In the genomic region with DNA sequence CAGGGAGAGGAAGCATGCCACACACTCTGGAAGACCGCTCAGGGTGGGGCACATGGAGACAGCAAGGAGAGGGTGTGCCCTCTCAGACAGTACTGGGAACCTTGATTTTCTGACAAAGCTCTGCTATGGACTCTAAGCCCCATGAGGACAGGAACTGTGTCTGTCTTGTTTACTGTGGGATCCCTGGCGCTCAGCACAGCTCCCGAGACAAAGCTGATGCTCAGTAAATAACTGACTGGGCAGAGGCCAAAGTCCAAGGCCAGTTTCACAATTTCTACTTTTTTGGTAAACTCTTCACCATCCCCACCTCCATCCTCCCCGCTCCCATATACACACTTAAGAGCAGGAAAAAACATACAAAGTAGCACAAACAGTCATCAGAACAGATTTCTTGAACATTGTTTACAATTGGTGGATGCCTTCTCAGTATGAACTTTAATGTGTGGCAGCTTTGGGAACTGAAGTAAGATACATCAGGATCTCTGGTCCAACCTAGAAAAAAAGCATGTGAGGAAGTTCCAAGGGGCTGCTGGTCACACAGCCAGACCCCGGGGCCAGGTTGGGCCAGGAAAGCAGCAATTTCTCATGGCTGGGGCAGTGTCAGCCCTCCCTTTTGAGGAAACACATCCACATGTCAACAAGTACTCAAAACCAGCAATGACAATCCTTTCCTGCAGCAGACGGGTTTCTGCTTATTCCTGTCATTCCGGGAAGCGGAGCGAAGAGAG, we compare ENCODE assay signal across 21 cellular contexts. TPM values are rescaled to one million over a fixed set of nuclear protein-coding genes. Genes with fewer than 3 reads are reported as not detected.
DNase-seq lines count a peak whose midpoint lies in the region; ATAC-seq, FAIRE-seq and TF ChIP-seq lines count a peak whose summit lies in the region.
"Had no signal": no experiment of that assay in that cellular context is flagged by ENCODE, and none has a peak within 500 bp of the region (broad histone marks: within the 10 kb centered on the region; RNA-seq: fewer than 3 reads in every experiment).

No MANE protein-coding gene starts in this region.

- H3K4me3 ChIP-seq in K562 (no peak overlapping the region), HepG2 (replicated peaks in 1 of 3; ENCODE audit: insufficient read depth in 1 of 3, low read depth in 2 of 3, low read length in 3 of 3) (no peak overlapping the region), subcutaneous abdominal adipose tissue (ENCODE audit: low read depth in 1 of 5, low read length in 5 of 5) (peak overlapping the region in 1 of 5 donors; percentile 6), sigmoid colon (no peak overlapping the region)
- H3K4me3 ChIP-seq: BLaER1, body of pancreas, dorsolateral prefrontal cortex, SK-N-MC had no signal

- H2AFZ ChIP-seq in K562 (ENCODE audit: low read depth, low read length) = peak overlapping the region; percentile 62
- H2AFZ ChIP-seq in HepG2 (ENCODE audit: low read length) = no peak overlapping the region

- CTCF ChIA-PET in K562 (lab: Yijun Ruan, JAX; ENCODE audit: low intra/inter-chr PET ratio) (interaction anchor here (6.8 kb wide), 1 partner anchor 202 kb away, joined by 202 read pairs; no protein-coding TSS in a partner anchor), HepG2 (lab: Yijun Ruan, JAX; ENCODE audit: low intra/inter-chr PET ratio, low total read pairs) (interaction anchor here (3.3 kb wide), 1 partner anchor 18 kb away, joined by 17 read pairs; no protein-coding TSS in a partner anchor)

- DNase-seq in HFFc6 = no peak
- no peak for DNase-seq in K562 (ENCODE audit: extremely low read depth in 1 of 4, low spot score in 3 of 4)
- peak; percentile 46 for DNase-seq in HepG2 (ENCODE audit: low spot score)
- no peak for DNase-seq in urothelium cell line (ENCODE audit: low spot score)
- DNase-seq in immature natural killer cell = no peak
- DNase-seq in sigmoid colon = no peak
- DNase-seq: activated CD4-positive, alpha-beta T cell treated with anti-CD3 and anti-CD28 coated beads for 4 hours; activated naive CD4-positive, alpha-beta T cell treated with anti-CD3 and anti-CD28 coated beads, Interleukin-2, amount 10 ng/mL, durations not matched to agents 7 days and 5 days; body of pancreas; DMS79; dorsolateral prefrontal cortex; MM.1S; NCI-H2029; NCI-H510A treated with DMSO at 0.1 percent for 48 hours; nephron progenitor cell; T-helper 9 cell had no signal

- H3K79me2 ChIP-seq in K562 (ENCODE audit: control insufficient read depth, insufficient read depth, low read length) = no peaks in the 10 kb centered on the region
- no peaks in the 10 kb centered on the region for H3K79me2 ChIP-seq in HepG2 (ENCODE audit: insufficient read depth, low read length)

- 0 out of 2 replicates have a peak overlapping the region, but pooled peaks have one; percentile 44 for H3K4me3 Mint-ChIP-seq in HFFc6
- no peak overlapping the region for H3K4me3 Mint-ChIP-seq in immature natural killer cell
- H3K4me3 Mint-ChIP-seq: activated naive CD4-positive, alpha-beta T cell treated with anti-CD3 and anti-CD28 coated beads, Interleukin-2, amount 10 ng/mL, durations not matched to agents 7 days and 5 days; nephron progenitor cell had no signal

- 0 out of 2 replicates have a peak, but pooled peaks cover 3% of the 10 kb centered on the region for H3K9me3 ChIP-seq in K562 (replicated peaks; ENCODE audit: control insufficient read depth, insufficient read depth, low read depth, low read length)
- H3K9me3 ChIP-seq in HepG2 (ENCODE audit: low read length) = peaks cover 15% of the 10 kb centered on the region
- H3K9me3 ChIP-seq in subcutaneous abdominal adipose tissue (ENCODE audit: control insufficient read depth in 5 of 5, low read length in 5 of 5) = no peaks in the 10 kb centered on the region
- no peaks in the 10 kb centered on the region for H3K9me3 ChIP-seq in sigmoid colon
- H3K9me3 ChIP-seq: BLaER1, body of pancreas had no signal

- intact Hi-C loops in K562 (cut with micrococcal nuclease) (no loop called here), HepG2 (cut with micrococcal nuclease; ENCODE audit: unreplicated experiment) (no loop called here), sigmoid colon (cut with DNase I) (no loop called here)

- H3K36me3 Mint-ChIP-seq in HFFc6 (ENCODE audit: low read depth) (peaks cover 13% of the 10 kb centered on the region), immature natural killer cell (peaks cover 0 to 4% (median 0%) of the 10 kb centered on the region in 3 donors)
- H3K36me3 Mint-ChIP-seq: activated naive CD4-positive, alpha-beta T cell treated with anti-CD3 and anti-CD28 coated beads, Interleukin-2, amount 10 ng/mL, durations not matched to agents 7 days and 5 days had no signal

- TF ChIP-seq POLR2A in K562 (conservative IDR thresholded peaks at IDR 0.05) = no peak
- TF ChIP-seq POLR2A in HepG2 (IDR thresholded peaks at IDR 0.05; ENCODE audit: insufficient read depth in 1 of 2, low read depth in 2 of 2, low read length in 2 of 2) = no peak
- no peak for TF ChIP-seq POLR2A in sigmoid colon (IDR thresholded peaks at IDR 0.05)

- TF ChIP-seq EP300 in K562 (IDR thresholded peaks at IDR 0.05; ENCODE audit: low read length) (no peak), HepG2 (IDR thresholded peaks at IDR 0.05; ENCODE audit: low read depth in 2 of 2, low read length in 2 of 2) (peak in 1 of 2 experiments; percentile 57; a peak in 2 of 4 replicates), HepG2 (CRISPR knock-in tag; IDR thresholded peaks at IDR 0.05; ENCODE audit: borderline replicate concordance) (no peak), sigmoid colon (IDR thresholded peaks at IDR 0.05) (no peak)

- POLR2A ChIA-PET in K562 (lab: Yijun Ruan, JAX) (interaction anchor here (0.8 to 2.1 kb wide), 8 partner anchors 9 to 359 kb away, joined by 3 to 10 read pairs (median 4); a partner anchor contains a TSS), HepG2 (lab: Yijun Ruan, JAX) (interaction anchor here (7.1 kb wide), 1 partner anchor 18 kb away, joined by 34 read pairs; no protein-coding TSS in a partner anchor)

- peaks cover 21 to 29% of the 10 kb centered on the region in 2 experiments for H3K4me1 ChIP-seq in K562 (replicated peaks in 1 of 2; ENCODE audit: control insufficient read depth in 2 of 2, insufficient read depth in 2 of 2, low read length in 2 of 2)
- H3K4me1 ChIP-seq in HepG2 (ENCODE audit: insufficient read depth, low read length) = peaks cover 74% of the 10 kb centered on the region
- H3K4me1 ChIP-seq in subcutaneous abdominal adipose tissue (ENCODE audit: control insufficient read depth in 5 of 5, insufficient read depth in 5 of 5, low read length in 5 of 5) = peaks cover 22 to 82% (median 69%) of the 10 kb centered on the region in 5 donors
- H3K4me1 ChIP-seq in sigmoid colon = peaks cover 0 to 25% (median 22%) of the 10 kb centered on the region in 4 donors

- H3K27me3 Mint-ChIP-seq in HFFc6 (ENCODE audit: insufficient read depth) (peaks cover 5% of the 10 kb centered on the region), immature natural killer cell (ENCODE audit: low read depth in 3 of 3) (peaks cover 7 to 8% (median 7%) of the 10 kb centered on the region in 3 donors)

- H4K20me1 ChIP-seq in K562 (replicated peaks; ENCODE audit: control insufficient read depth, insufficient read depth, low read length) (no peaks in the 10 kb centered on the region), HepG2 (ENCODE audit: insufficient read depth, low read length) (no peaks in the 10 kb centered on the region)
- H4K20me1 ChIP-seq: BLaER1 had no signal

- no peak overlapping the region; a peak in 1 of 4 replicates for H3K9ac ChIP-seq in K562 (ENCODE audit: insufficient read depth in 1 of 2, low read depth in 2 of 2, low read length in 2 of 2)
- H3K9ac ChIP-seq in HepG2 (ENCODE audit: insufficient read depth, low read depth, low read length) = no peak overlapping the region
- H3K9ac ChIP-seq in subcutaneous abdominal adipose tissue (ENCODE audit: low read length in 5 of 5) = peak overlapping the region in 2 of 5 donors; percentile 2 to 5
- H3K9ac ChIP-seq: BLaER1 had no signal

- no peaks in the 10 kb centered on the region for H3K9me1 ChIP-seq in K562 (ENCODE audit: control insufficient read depth, insufficient read depth, low read length)

- H3K4me2 ChIP-seq in K562 (ENCODE audit: insufficient read depth, low read length) = peak overlapping the region; percentile 64; the same call in 1 of the 2 replicates
- H3K4me2 ChIP-seq in HepG2 (ENCODE audit: low read depth, low read length) = no peak overlapping the region
- H3K4me2 ChIP-seq: BLaER1 had no signal

- TF ChIP-seq CTCF in HFFc6 (IDR thresholded peaks at IDR 0.05) (no peak), K562 (IDR thresholded peaks at IDR 0.05 in 2 of 3, conservative IDR thresholded peaks at IDR 0.05 in 1 of 3; ENCODE audit: insufficient read depth in 2 of 3, low read depth in 1 of 3, low read length in 3 of 3) (no peak), HepG2 (CRISPR knock-in tag; IDR thresholded peaks at IDR 0.05) (no peak), sigmoid colon (IDR thresholded peaks at IDR 0.05) (no peak)

- WGBS in K562 (ENCODE audit: insufficient coverage, low coverage, missing lambda C conversion rate) = 65% methylated on average over 9 of the region's 9 CpGs
- WGBS in HepG2 (ENCODE audit: low lambda C conversion rate) = 47% methylated on average over 9 of the region's 9 CpGs
- 64 to 72% methylated on average over 9 of the region's 9 CpGs for WGBS in sigmoid colon, 2 donors

- FAIRE-seq in K562 (lab: Jason Lieb, UNC) = no peak
- no peak for FAIRE-seq in HepG2 (lab: Jason Lieb, UNC)
- FAIRE-seq in urothelium cell line (lab: Jason Lieb, UNC) = no peak

- H3K27me3 ChIP-seq in K562 (ENCODE audit: control insufficient read depth in 2 of 2, insufficient read depth in 2 of 2, low read length in 2 of 2) (no peaks in the 10 kb centered on the region), HepG2 (ENCODE audit: control insufficient read depth in 1 of 2, insufficient read depth in 2 of 2, low read length in 2 of 2) (no peaks in the 10 kb centered on the region), subcutaneous abdominal adipose tissue (ENCODE audit: control insufficient read depth in 5 of 5, insufficient read depth in 4 of 5, low read length in 5 of 5) (no peaks in the 10 kb centered on the region), sigmoid colon (no peaks in the 10 kb centered on the region)
- H3K27me3 ChIP-seq: BLaER1, body of pancreas had no signal

- H3K9me3 Mint-ChIP-seq in HFFc6 = 0 out of 2 replicates have a peak, but pooled peaks cover 3% of the 10 kb centered on the region
- H3K9me3 Mint-ChIP-seq in immature natural killer cell = no peaks in the 10 kb centered on the region
- H3K9me3 Mint-ChIP-seq: activated naive CD4-positive, alpha-beta T cell treated with anti-CD3 and anti-CD28 coated beads, Interleukin-2, amount 10 ng/mL, durations not matched to agents 7 days and 5 days; nephron progenitor cell had no signal

- H3K27ac ChIP-seq in K562 (ENCODE audit: extremely low read depth, low read depth, low read length) = peak overlapping the region; percentile 33; the same call in 2 of the 3 replicates
- H3K27ac ChIP-seq in HepG2 (ENCODE audit: extremely low read length, insufficient read depth, low read length) = no peak overlapping the region
- peak overlapping the region; percentile 56 for H3K27ac ChIP-seq in subcutaneous abdominal adipose tissue (ENCODE audit: low read depth, low read length)
- H3K27ac ChIP-seq in sigmoid colon = peak overlapping the region in 2 of 4 donors; percentile 39 to 52
- H3K27ac ChIP-seq: BLaER1, body of pancreas, dorsolateral prefrontal cortex, SK-N-MC had no signal

- peaks cover 71% of the 10 kb centered on the region for H3K4me1 Mint-ChIP-seq in HFFc6 (ENCODE audit: low read depth)
- no peaks in the 10 kb centered on the region for H3K4me1 Mint-ChIP-seq in immature natural killer cell
- H3K4me1 Mint-ChIP-seq: activated naive CD4-positive, alpha-beta T cell treated with anti-CD3 and anti-CD28 coated beads, Interleukin-2, amount 10 ng/mL, durations not matched to agents 7 days and 5 days had no signal

- BruUV-seq in K562 (replicated peaks; lab: Mats Ljungman, UMichigan) (no TSS peak), HepG2 (replicated peaks; lab: Mats Ljungman, UMichigan) (no TSS peak)

- in situ Hi-C loops in K562 (cut with MboI) = no loop called here
- in situ Hi-C loops in HepG2 (cut with HindIII; ENCODE audit: extremely low pct_ligation_motif_present, low pct_unique_long_range_greater_than_20kb) = no loop called here

- H3K36me3 ChIP-seq in K562 (ENCODE audit: control insufficient read depth, insufficient read depth, low read length) (no peaks in the 10 kb centered on the region), HepG2 (replicated peaks in 1 of 2; ENCODE audit: control insufficient read depth in 1 of 2, insufficient read depth in 2 of 2, low read length in 2 of 2) (no peaks in the 10 kb centered on the region), subcutaneous abdominal adipose tissue (ENCODE audit: control insufficient read depth in 5 of 5, insufficient read depth in 5 of 5, low read length in 5 of 5) (no peaks in the 10 kb centered on the region), sigmoid colon (no peaks in the 10 kb centered on the region)
- H3K36me3 ChIP-seq: BLaER1 had no signal

- ATAC-seq in K562 (0 out of 3 replicates have a peak, but pooled peaks have one; percentile 9), HepG2 (no peak)
- ATAC-seq: body of pancreas, HCT116, left lobe of liver had no signal

- TF ChIP-seq RAD21 in K562 (CRISPR knock-in tag; conservative IDR thresholded peaks at IDR 0.05 in 1 of 2, IDR thresholded peaks at IDR 0.05 in 1 of 2) (no peak), HepG2 (CRISPR knock-in tag; IDR thresholded peaks at IDR 0.05) (no peak)

- H3K27ac Mint-ChIP-seq in HFFc6 (peak overlapping the region; percentile 82), immature natural killer cell (no peak overlapping the region)
- H3K27ac Mint-ChIP-seq: activated naive CD4-positive, alpha-beta T cell treated with anti-CD3 and anti-CD28 coated beads, Interleukin-2, amount 10 ng/mL, durations not matched to agents 7 days and 5 days; nephron progenitor cell had no signal

RNA-seq across cellular contexts. Expression of a gene that starts 5.6 kb away (rescaled TPM):
- total RNA-seq in HFFc6 (2021; fragmentation: NEBNext Ultra II Directional; extraction: Animal tissue kit (Norgen Biotek cat#: 25700)) = 10 to 100 TPM; 73.4 to 87.1 (median 74.7) TPM
- total RNA-seq in K562 (2011; cell fraction: chromatin; rRNA removed; ENCODE audit: low replicate concordance) = 86.0 and 94.1 TPM in 2 replicates
- 41.9 and 46.3 TPM in 2 replicates for total RNA-seq in K562 (2011; cell fraction: nucleolus; rRNA removed)
- 65.2 and 107 TPM in 2 replicates for total RNA-seq in K562 (2011; cell fraction: nucleoplasm; rRNA removed)
- 39.8 and 40.1 TPM in 2 replicates for total RNA-seq in K562 (2014; rRNA removed)
- 44.5 and 49.8 TPM in 2 replicates for total RNA-seq in K562 (2014; rRNA removed; fragmentation: Illumina TruSeq; extraction: Trizol)
- 40.5 and 40.9 TPM in 2 replicates for total RNA-seq in K562 (2015; rRNA removed; fragmentation: Illumina TruSeq; extraction: Trizol)
- 75.5 and 84.9 TPM in 2 replicates for total RNA-seq in K562 (2021)
- 96.4 and 118 TPM in 2 replicates for polyA plus RNA-seq in K562 (2011; rRNA removed)
- polyA plus RNA-seq in K562 (2011; cell fraction: cytosol; rRNA removed) = 57.9 and 73.1 TPM in 2 replicates
- 97.2 and 104 TPM in 2 replicates for polyA plus RNA-seq in K562 (2011; cell fraction: nucleus; rRNA removed)
- 84.4 and 103 TPM in 2 replicates for polyA plus RNA-seq in K562 (2012)
- polyA plus RNA-seq in K562 (2014; fragmentation: Illumina TruSeq; extraction: Trizol) = 75.5 and 83.7 TPM in 2 replicates
- polyA plus RNA-seq in K562 (2014; fragmentation: Nextera tagmentation; extraction: Ambion mirVana) = 10 to 100 TPM; 27.3 to 32.9 TPM
- 53.4 and 56.3 TPM in 2 replicates for polyA plus RNA-seq in K562 (2014; rRNA removed)
- polyA minus RNA-seq in K562 (2011; rRNA and poly(A)+ RNA removed) = 87.3 and 94.7 TPM in 2 replicates
- 52.4 and 62.1 TPM in 2 replicates for polyA minus RNA-seq in K562 (2011; cell fraction: cytosol; rRNA and poly(A)+ RNA removed)
- polyA minus RNA-seq in K562 (2011; cell fraction: nucleus; rRNA and poly(A)+ RNA removed) = 32.6 and 50.8 TPM in 2 replicates
- total RNA-seq in HepG2 (2016; rRNA removed; fragmentation: Illumina TruSeq; extraction: Trizol) = 40.9 and 63.2 TPM in 2 replicates
- total RNA-seq in HepG2 (2016; cell fraction: cytosol; rRNA removed; fragmentation: Illumina TruSeq; extraction: Trizol; ENCODE audit: low read depth) = 3.7 and 5.4 TPM in 2 replicates
- 40.0 and 59.5 TPM in 2 replicates for total RNA-seq in HepG2 (2016; cell fraction: insoluble cytoplasmic fraction; rRNA removed; fragmentation: Illumina TruSeq; extraction: Trizol)
- 22.3 and 23.2 TPM in 2 replicates for total RNA-seq in HepG2 (2016; cell fraction: membrane; rRNA removed; fragmentation: Illumina TruSeq; extraction: Trizol)
- 37.9 and 43.8 TPM in 2 replicates for total RNA-seq in HepG2 (2016; cell fraction: nucleus; rRNA removed; fragmentation: Illumina TruSeq; extraction: Trizol)
- polyA plus RNA-seq in HepG2 (2011; rRNA removed) = 69.4 and 76.3 TPM in 2 replicates
- polyA plus RNA-seq in HepG2 (2011; cell fraction: cytosol; rRNA removed) = 38.4 and 54.0 TPM in 2 replicates
- polyA plus RNA-seq in HepG2 (2011; cell fraction: nucleus; rRNA removed) = 64.7 and 65.0 TPM in 2 replicates
- 76.2 and 86.9 TPM in 2 replicates for polyA plus RNA-seq in HepG2 (2012)
- 3.1 TPM in 2 replicates for polyA plus RNA-seq in HepG2 (2016; cell fraction: cytosol; fragmentation: Illumina TruSeq; extraction: Trizol; ENCODE audit: low read depth)
- 70.3 and 75.5 TPM in 2 replicates for polyA plus RNA-seq in HepG2 (2016; cell fraction: insoluble cytoplasmic fraction; fragmentation: Illumina TruSeq; extraction: Trizol; ENCODE audit: low read depth)
- polyA plus RNA-seq in HepG2 (2016; cell fraction: membrane; fragmentation: Illumina TruSeq; extraction: Trizol; ENCODE audit: low read depth) = 12.5 and 13.4 TPM in 2 replicates
- 70.7 and 72.2 TPM in 2 replicates for polyA plus RNA-seq in HepG2 (2016; cell fraction: nucleus; fragmentation: Illumina TruSeq; extraction: Trizol; ENCODE audit: insufficient read depth, low read depth)
- 45.5 and 101 TPM in 2 replicates for polyA minus RNA-seq in HepG2 (2011; rRNA and poly(A)+ RNA removed; ENCODE audit: low replicate concordance)
- 37.5 and 49.8 TPM in 2 replicates for polyA minus RNA-seq in HepG2 (2011; cell fraction: cytosol; rRNA and poly(A)+ RNA removed)
- 38.5 and 46.5 TPM in 2 replicates for polyA minus RNA-seq in HepG2 (2011; cell fraction: nucleus; rRNA and poly(A)+ RNA removed)
- polyA plus RNA-seq in immature natural killer cell = 10 to 100 TPM; 30.2 to 75.4 (median 46.4) TPM
- total RNA-seq in sigmoid colon = 10 to 100 TPM; 58.2 to 76.7 (median 73.4) TPM
- polyA plus RNA-seq in sigmoid colon = 10 to 100 TPM; 42.6 to 57.3 (median 49.1) TPM

RNA-seq across cellular contexts. Expression of a gene that starts 55.5 kb away (rescaled TPM):
- 10 to 100 TPM; 33.2 to 48.4 (median 36.8) TPM for total RNA-seq in HFFc6 (2021; fragmentation: NEBNext Ultra II Directional; extraction: Animal tissue kit (Norgen Biotek cat#: 25700))
- total RNA-seq in K562 (2011; cell fraction: chromatin; rRNA removed; ENCODE audit: low replicate concordance) = 216 and 291 TPM in 2 replicates
- total RNA-seq in K562 (2011; cell fraction: nucleolus; rRNA removed) = 159 and 160 TPM in 2 replicates
- total RNA-seq in K562 (2011; cell fraction: nucleoplasm; rRNA removed) = 167 and 180 TPM in 2 replicates
- total RNA-seq in K562 (2014; rRNA removed) (34.2 and 40.1 TPM in 2 replicates), K562 (2014; rRNA removed; fragmentation: Illumina TruSeq; extraction: Trizol) (27.6 and 28.6 TPM in 2 replicates), K562 (2015; rRNA removed; fragmentation: Illumina TruSeq; extraction: Trizol) (29.0 and 30.6 TPM in 2 replicates), K562 (2021) (38.5 and 42.3 TPM in 2 replicates), HepG2 (2016; rRNA removed; fragmentation: Illumina TruSeq; extraction: Trizol) (16.3 and 27.9 TPM in 2 replicates), sigmoid colon (10 to 100 TPM; 32.8 to 47.8 (median 36.1) TPM)
- polyA plus RNA-seq in K562 (2011; rRNA removed) (32.6 and 32.8 TPM in 2 replicates), K562 (2014; fragmentation: Illumina TruSeq; extraction: Trizol) (30.6 and 32.2 TPM in 2 replicates), K562 (2014; fragmentation: Nextera tagmentation; extraction: Ambion mirVana) (10 to 100 TPM in 1 of 2 experiments, 1 to 10 TPM in 1; 9.9 to 10.5 TPM), K562 (2014; rRNA removed) (30.4 and 32.0 TPM in 2 replicates), HepG2 (2011; rRNA removed) (20.9 and 26.3 TPM in 2 replicates), immature natural killer cell (10 to 100 TPM; 17.7 to 30.4 (median 19.6) TPM), sigmoid colon (10 to 100 TPM in 1 of 3 donors, 1 to 10 TPM in 2; 7.9 to 24.8 (median 9.6) TPM)
- polyA plus RNA-seq in K562 (2011; cell fraction: cytosol; rRNA removed) = 20.9 and 23.7 TPM in 2 replicates
- 128 and 143 TPM in 2 replicates for polyA plus RNA-seq in K562 (2011; cell fraction: nucleus; rRNA removed)
- 23.1 and 25.5 TPM in 2 replicates for polyA plus RNA-seq in K562 (2012)
- polyA minus RNA-seq in K562 (2011; rRNA and poly(A)+ RNA removed) = 51.3 and 51.8 TPM in 2 replicates
- 16.5 and 21.1 TPM in 2 replicates for polyA minus RNA-seq in K562 (2011; cell fraction: cytosol; rRNA and poly(A)+ RNA removed)
- 79.6 and 106 TPM in 2 replicates for polyA minus RNA-seq in K562 (2011; cell fraction: nucleus; rRNA and poly(A)+ RNA removed)
- total RNA-seq in HepG2 (2016; cell fraction: cytosol; rRNA removed; fragmentation: Illumina TruSeq; extraction: Trizol; ENCODE audit: low read depth) = 6.2 and 7.1 TPM in 2 replicates
- total RNA-seq in HepG2 (2016; cell fraction: insoluble cytoplasmic fraction; rRNA removed; fragmentation: Illumina TruSeq; extraction: Trizol) = 14.0 and 27.8 TPM in 2 replicates
- total RNA-seq in HepG2 (2016; cell fraction: membrane; rRNA removed; fragmentation: Illumina TruSeq; extraction: Trizol) = 10.0 and 13.7 TPM in 2 replicates
- 37.6 and 44.2 TPM in 2 replicates for total RNA-seq in HepG2 (2016; cell fraction: nucleus; rRNA removed; fragmentation: Illumina TruSeq; extraction: Trizol)
- polyA plus RNA-seq in HepG2 (2011; cell fraction: cytosol; rRNA removed) = 15.1 and 16.2 TPM in 2 replicates
- polyA plus RNA-seq in HepG2 (2011; cell fraction: nucleus; rRNA removed) = 91.2 and 91.4 TPM in 2 replicates
- 16.7 and 21.2 TPM in 2 replicates for polyA plus RNA-seq in HepG2 (2012)
- polyA plus RNA-seq in HepG2 (2016; cell fraction: cytosol; fragmentation: Illumina TruSeq; extraction: Trizol; ENCODE audit: low read depth) = 1.0 and 1.3 TPM in 2 replicates
- 10.0 and 11.4 TPM in 2 replicates for polyA plus RNA-seq in HepG2 (2016; cell fraction: insoluble cytoplasmic fraction; fragmentation: Illumina TruSeq; extraction: Trizol; ENCODE audit: low read depth)
- polyA plus RNA-seq in HepG2 (2016; cell fraction: membrane; fragmentation: Illumina TruSeq; extraction: Trizol; ENCODE audit: low read depth) = 2.5 and 2.7 TPM in 2 replicates
- polyA plus RNA-seq in HepG2 (2016; cell fraction: nucleus; fragmentation: Illumina TruSeq; extraction: Trizol; ENCODE audit: insufficient read depth, low read depth) = 50.1 TPM in 2 replicates
- polyA minus RNA-seq in HepG2 (2011; rRNA and poly(A)+ RNA removed; ENCODE audit: low replicate concordance) = 42.0 and 70.7 TPM in 2 replicates
- polyA minus RNA-seq in HepG2 (2011; cell fraction: cytosol; rRNA and poly(A)+ RNA removed) = 12.7 and 13.3 TPM in 2 replicates
- 70.0 and 73.5 TPM in 2 replicates for polyA minus RNA-seq in HepG2 (2011; cell fraction: nucleus; rRNA and poly(A)+ RNA removed)
